In the genomic region with DNA sequence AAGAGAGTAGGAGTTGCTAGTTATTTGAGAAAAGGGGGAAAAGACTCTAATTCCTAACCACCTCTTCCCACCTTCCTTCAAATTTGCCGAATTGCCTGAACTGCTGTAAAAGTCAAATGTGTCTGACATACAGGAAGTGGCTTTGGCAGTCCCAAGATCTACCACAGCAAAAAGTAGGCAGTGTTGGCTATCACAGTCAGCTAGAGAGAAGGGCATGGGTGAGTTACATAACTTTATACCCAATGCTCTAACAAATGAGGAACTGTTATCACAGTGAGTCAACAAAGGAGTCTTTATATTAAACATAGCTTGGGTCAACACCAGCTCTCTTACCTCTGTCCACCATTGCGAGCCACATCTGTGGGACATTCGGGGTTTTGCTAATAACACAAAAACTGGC, we compare ENCODE assay signal across 9 cellular contexts. TPM values are rescaled to one million over a fixed set of nuclear protein-coding genes. Genes with fewer than 3 reads are reported as not detected.
DNase-seq lines count a peak whose midpoint lies in the region; ATAC-seq and TF ChIP-seq lines count a peak whose summit lies in the region.
"Had no signal": no experiment of that assay in that cellular context is flagged by ENCODE, and none has a peak within 500 bp of the region (broad histone marks: within the 10 kb centered on the region; RNA-seq: fewer than 3 reads in every experiment).

No MANE protein-coding gene starts in this region.

- peak; percentile 40 for ATAC-seq in HG03095 (IDR thresholded peaks at IDR 0.05; ENCODE audit: unreplicated experiment)
- ATAC-seq in stimulated activated memory B cell treated with anti-CD40 and anti-IgM and Interleukin-4, amounts not matched to agents 10 μg/mL and 1 μg/mL and 100 μg/mL, for 72 hours, result peak; percentile 69

- H3K36me3 Mint-ChIP-seq in stimulated activated memory B cell treated with anti-CD40 and anti-IgM and Interleukin-4, amounts not matched to agents 10 μg/mL and 1 μg/mL and 100 μg/mL, for 72 hours, result no peaks in the 10 kb centered on the region

- peak overlapping the region; percentile 96 for H3K4me3 Mint-ChIP-seq in stimulated activated memory B cell treated with anti-CD40 and anti-IgM and Interleukin-4, amounts not matched to agents 10 μg/mL and 1 μg/mL and 100 μg/mL, for 72 hours

- peak overlapping the region in 1 of 2 donors; percentile 62 for H3K9ac ChIP-seq in colonic mucosa (ENCODE audit: low read depth in 2 of 2, low read length in 2 of 2)

- H3K27me3 ChIP-seq in colonic mucosa, result no peaks in the 10 kb centered on the region
- H3K27me3 ChIP-seq: tibial nerve had no signal

- intact Hi-C loops in colonic mucosa (cut with DNase I), result no loop called here

- no peaks in the 10 kb centered on the region for H3K27me3 Mint-ChIP-seq in stimulated activated memory B cell treated with anti-CD40 and anti-IgM and Interleukin-4, amounts not matched to agents 10 μg/mL and 1 μg/mL and 100 μg/mL, for 72 hours

- H3K4me1 Mint-ChIP-seq in stimulated activated memory B cell treated with anti-CD40 and anti-IgM and Interleukin-4, amounts not matched to agents 10 μg/mL and 1 μg/mL and 100 μg/mL, for 72 hours, result peaks cover 18% of the 10 kb centered on the region

- no peaks in the 10 kb centered on the region for H3K9me3 Mint-ChIP-seq in stimulated activated memory B cell treated with anti-CD40 and anti-IgM and Interleukin-4, amounts not matched to agents 10 μg/mL and 1 μg/mL and 100 μg/mL, for 72 hours

- no peak overlapping the region for H3K27ac ChIP-seq in colonic mucosa
- H3K27ac ChIP-seq: tibial nerve had no signal

- H3K4me1 ChIP-seq in colonic mucosa, result no peaks in the 10 kb centered on the region

- TF ChIP-seq CTCF in colonic mucosa (IDR thresholded peaks at IDR 0.05), result no peak

- no peaks in the 10 kb centered on the region for H3K36me3 ChIP-seq in colonic mucosa
- H3K36me3 ChIP-seq: tibial nerve had no signal

- DNase-seq in activated gamma-delta T cell treated with Interleukin-2 at 50 U/mL for 16 hours (peak; percentile 8), activated gamma-delta T cell (lab: John Stamatoyannopoulos, UW) (no peak), NOMO-1 treated with DMSO at 0.1 percent for 48 hours (lab: John Stamatoyannopoulos, UW; ENCODE audit: unreplicated experiment) (peak; percentile 86), colonic mucosa (peak; percentile 34), dermis blood vessel endothelial cell (no peak)
- no peak for DNase-seq in stimulated activated CD4-positive, alpha-beta T cell treated with anti-CD3 and anti-CD28 coated beads, Interleukin-4, amount 100 ng/mL, for 4 hours

- no peaks in the 10 kb centered on the region for H3K9me3 ChIP-seq in colonic mucosa
- H3K9me3 ChIP-seq: tibial nerve had no signal

- H3K27ac Mint-ChIP-seq in stimulated activated memory B cell treated with anti-CD40 and anti-IgM and Interleukin-4, amounts not matched to agents 10 μg/mL and 1 μg/mL and 100 μg/mL, for 72 hours, result peak overlapping the region; percentile 99

- no peak overlapping the region for H3K4me3 ChIP-seq in colonic mucosa

RNA-seq across cellular contexts. Expression of gene MBNL3, which starts 2.4 kb away (rescaled TPM):
- total RNA-seq in colonic mucosa, result 10 to 100 TPM; 36.8 to 40.5 TPM
- total RNA-seq in dermis blood vessel endothelial cell, result 0.68 and 2.2 TPM in 2 replicates

Comparison
In these comparisons a context has a peak if more than half of its experiments do, and no peak if none do; other contexts are left out.
1. DNase-seq: peak in activated gamma-delta T cell treated with Interleukin-2 at 50 U/mL for 16 hours (single experiment), NOMO-1 treated with DMSO at 0.1 percent for 48 hours (single experiment) and colonic mucosa (single experiment); none in activated gamma-delta T cell (single experiment), dermis blood vessel endothelial cell (single experiment) and stimulated activated CD4-positive, alpha-beta T cell treated with anti-CD3 and anti-CD28 coated beads, Interleukin-4, amount 100 ng/mL, for 4 hours (0 of 2).
2. RNA of gene MBNL3, which starts 2.4 kb away (total RNA-seq): 36.8 to 40.5 TPM in colonic mucosa; 0.68 to 2.2 TPM in dermis blood vessel endothelial cell; every median in the first group is over 10 times any median in the second.